19 cellular contexts compared by ENCODE assay signal in genomic region chr16:49459953-49460735, GRCh38.
A peak's percentile ranks its signal among the peaks of the same experiment; 100 is the strongest.
DNase-seq lines count a peak whose midpoint lies in the region; ATAC-seq and TF ChIP-seq lines count a peak whose summit lies in the region.
"Had no signal": no experiment of that assay in that cellular context is flagged by ENCODE, and none has a peak within 500 bp of the region (broad histone marks: within the 10 kb centered on the region; RNA-seq: fewer than 3 reads in every experiment).

No MANE protein-coding gene starts in this region.

- DNase-seq in activated naive CD4-positive, alpha-beta T cell treated with anti-CD3 and anti-CD28 coated beads for 36 hours: no peak
- DNase-seq in activated CD8-positive, alpha-beta memory T cell treated with anti-CD3 and anti-CD28 coated beads, Interleukin-2, amount 10 ng/mL, durations not matched to agents 7 days and 5 days: peak; percentile 23
- DNase-seq in mesenteric fat pad (ENCODE audit: low spot score): peak; percentile 51
- peak; percentile 42 for DNase-seq in type B pancreatic cell (ENCODE audit: extremely low spot score, unreplicated experiment)
- DNase-seq in NCI-H2081 (lab: John Stamatoyannopoulos, UW): no peak
- no peak for DNase-seq in effector CD8-positive, alpha-beta T cell (lab: John Stamatoyannopoulos, UW)
- no peak for DNase-seq in activated gamma-delta T cell treated with Interleukin-2 at 50 U/mL for 16 hours
- DNase-seq: ACHN; central memory CD4-positive, alpha-beta T cell; DMS 273 treated with DMSO at 0.1 percent for 48 hours; effector CD4-positive, alpha-beta T cell; IMR-90; left cardiac atrium; natural killer cell; NCI-H1417; NCI-H510A; SHP77 treated with DMSO at 0.1 percent for 48 hours; uterus had no signal

- no peak for ATAC-seq in activated CD8-positive, alpha-beta memory T cell treated with anti-CD3 and anti-CD28 coated beads, Interleukin-2, amount 10 ng/mL, durations not matched to agents 7 days and 5 days
- ATAC-seq: left cardiac atrium, natural killer cell had no signal

- no peaks in the 10 kb centered on the region for H3K27me3 Mint-ChIP-seq in activated naive CD4-positive, alpha-beta T cell treated with anti-CD3 and anti-CD28 coated beads, Interleukin-2, amount 50 U/mL, for 24 hours
- H3K27me3 Mint-ChIP-seq in activated naive CD4-positive, alpha-beta T cell treated with anti-CD3 and anti-CD28 coated beads for 36 hours (ENCODE audit: low read depth): no peaks in the 10 kb centered on the region
- H3K27me3 Mint-ChIP-seq in activated CD8-positive, alpha-beta memory T cell treated with anti-CD3 and anti-CD28 coated beads, Interleukin-2, amount 10 ng/mL, durations not matched to agents 7 days and 5 days: peaks cover 11% of the 10 kb centered on the region
- H3K27me3 Mint-ChIP-seq in type B pancreatic cell: peaks cover 38% of the 10 kb centered on the region

- CTCF ChIA-PET in activated naive CD4-positive, alpha-beta T cell treated with anti-CD3 and anti-CD28 coated beads for 36 hours (lab: Charles Lee): interaction anchor here (1.1 kb wide), 1 partner anchor 22 kb away, joined by 3 read pairs; no protein-coding TSS in a partner anchor
- CTCF ChIA-PET in activated CD8-positive, alpha-beta memory T cell treated with anti-CD3 and anti-CD28 coated beads, Interleukin-2, amount 10 ng/mL, durations not matched to agents 7 days and 5 days (lab: Charles Lee): no interaction called here

- peak overlapping the region; percentile 56 for H3K27ac Mint-ChIP-seq in activated naive CD4-positive, alpha-beta T cell treated with anti-CD3 and anti-CD28 coated beads, Interleukin-2, amount 50 U/mL, for 24 hours
- no peak overlapping the region for H3K27ac Mint-ChIP-seq in activated naive CD4-positive, alpha-beta T cell treated with anti-CD3 and anti-CD28 coated beads for 36 hours
- no peak overlapping the region for H3K27ac Mint-ChIP-seq in activated CD8-positive, alpha-beta memory T cell treated with anti-CD3 and anti-CD28 coated beads, Interleukin-2, amount 10 ng/mL, durations not matched to agents 7 days and 5 days
- no peak overlapping the region for H3K27ac Mint-ChIP-seq in type B pancreatic cell
- H3K27ac Mint-ChIP-seq: natural killer cell had no signal

- no peak for TF ChIP-seq CTCF in type B pancreatic cell (conservative IDR thresholded peaks at IDR 0.05)

- H3K4me3 Mint-ChIP-seq in activated naive CD4-positive, alpha-beta T cell treated with anti-CD3 and anti-CD28 coated beads, Interleukin-2, amount 50 U/mL, for 24 hours: no peak overlapping the region
- no peak overlapping the region for H3K4me3 Mint-ChIP-seq in activated naive CD4-positive, alpha-beta T cell treated with anti-CD3 and anti-CD28 coated beads for 36 hours
- no peak overlapping the region for H3K4me3 Mint-ChIP-seq in activated CD8-positive, alpha-beta memory T cell treated with anti-CD3 and anti-CD28 coated beads, Interleukin-2, amount 10 ng/mL, durations not matched to agents 7 days and 5 days
- no peak overlapping the region for H3K4me3 Mint-ChIP-seq in type B pancreatic cell
- H3K4me3 Mint-ChIP-seq: natural killer cell had no signal

- no peaks in the 10 kb centered on the region for H3K36me3 Mint-ChIP-seq in activated naive CD4-positive, alpha-beta T cell treated with anti-CD3 and anti-CD28 coated beads, Interleukin-2, amount 50 U/mL, for 24 hours
- no peaks in the 10 kb centered on the region for H3K36me3 Mint-ChIP-seq in activated naive CD4-positive, alpha-beta T cell treated with anti-CD3 and anti-CD28 coated beads for 36 hours (ENCODE audit: low read depth)
- H3K36me3 Mint-ChIP-seq in activated CD8-positive, alpha-beta memory T cell treated with anti-CD3 and anti-CD28 coated beads, Interleukin-2, amount 10 ng/mL, durations not matched to agents 7 days and 5 days: no peaks in the 10 kb centered on the region
- H3K36me3 Mint-ChIP-seq in type B pancreatic cell: no peaks in the 10 kb centered on the region
- H3K36me3 Mint-ChIP-seq: natural killer cell had no signal

- no peaks in the 10 kb centered on the region for H3K9me3 Mint-ChIP-seq in activated naive CD4-positive, alpha-beta T cell treated with anti-CD3 and anti-CD28 coated beads, Interleukin-2, amount 50 U/mL, for 24 hours
- no peaks in the 10 kb centered on the region for H3K9me3 Mint-ChIP-seq in activated naive CD4-positive, alpha-beta T cell treated with anti-CD3 and anti-CD28 coated beads for 36 hours
- no peaks in the 10 kb centered on the region for H3K9me3 Mint-ChIP-seq in activated CD8-positive, alpha-beta memory T cell treated with anti-CD3 and anti-CD28 coated beads, Interleukin-2, amount 10 ng/mL, durations not matched to agents 7 days and 5 days (ENCODE audit: low read depth)
- no peaks in the 10 kb centered on the region for H3K9me3 Mint-ChIP-seq in type B pancreatic cell
- H3K9me3 Mint-ChIP-seq: natural killer cell had no signal

- intact Hi-C loops in activated naive CD4-positive, alpha-beta T cell treated with anti-CD3 and anti-CD28 coated beads for 36 hours (cut with micrococcal nuclease): loop anchor here (5.0 kb wide), 1 partner anchor 67 kb away; no protein-coding TSS in a partner anchor

- H3K4me1 Mint-ChIP-seq in activated naive CD4-positive, alpha-beta T cell treated with anti-CD3 and anti-CD28 coated beads, Interleukin-2, amount 50 U/mL, for 24 hours: peaks cover 45% of the 10 kb centered on the region
- H3K4me1 Mint-ChIP-seq in activated naive CD4-positive, alpha-beta T cell treated with anti-CD3 and anti-CD28 coated beads for 36 hours (ENCODE audit: low read depth): peaks cover 42% of the 10 kb centered on the region
- H3K4me1 Mint-ChIP-seq in activated CD8-positive, alpha-beta memory T cell treated with anti-CD3 and anti-CD28 coated beads, Interleukin-2, amount 10 ng/mL, durations not matched to agents 7 days and 5 days: peaks cover 25% of the 10 kb centered on the region
- H3K4me1 Mint-ChIP-seq in type B pancreatic cell (ENCODE audit: unreplicated experiment): peaks cover 5% of the 10 kb centered on the region

Comparison
In these comparisons a context has a peak if more than half of its experiments do, and no peak if none do; other contexts are left out.
1. DNase-seq: peak in activated CD8-positive, alpha-beta memory T cell treated with anti-CD3 and anti-CD28 coated beads, Interleukin-2, amount 10 ng/mL, durations not matched to agents 7 days and 5 days (single experiment), mesenteric fat pad (single experiment) and type B pancreatic cell (single experiment); none in activated naive CD4-positive, alpha-beta T cell treated with anti-CD3 and anti-CD28 coated beads for 36 hours (single experiment), NCI-H2081 (0 of 2), effector CD8-positive, alpha-beta T cell (single experiment) and activated gamma-delta T cell treated with Interleukin-2 at 50 U/mL for 16 hours (single experiment).